In the genomic region with DNA sequence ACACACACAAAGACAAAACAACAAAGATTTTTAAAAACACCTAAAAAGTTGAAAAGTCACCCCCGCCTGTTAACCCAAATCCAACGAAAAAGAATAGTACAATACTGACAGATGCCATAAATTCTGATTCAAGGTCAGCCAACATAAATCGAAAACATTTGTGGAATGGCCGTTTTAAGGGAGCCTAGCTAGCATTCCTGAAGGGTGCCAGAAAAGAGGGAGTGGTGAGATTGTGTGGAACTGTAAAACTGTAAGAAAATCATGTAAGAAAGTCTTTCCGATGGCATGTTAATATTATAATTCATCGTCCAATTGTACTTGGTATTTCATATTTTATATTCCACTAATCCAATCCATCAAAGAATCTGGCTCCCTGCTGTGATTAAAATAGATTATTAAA, we compare ENCODE assay signal across 22 cellular contexts.
DNase-seq lines count a peak whose midpoint lies in the region; ATAC-seq and TF ChIP-seq lines count a peak whose summit lies in the region.
"Had no signal": no experiment of that assay in that cellular context is flagged by ENCODE, and none has a peak within 500 bp of the region (broad histone marks: within the 10 kb centered on the region; RNA-seq: fewer than 3 reads in every experiment).

No MANE protein-coding gene starts in this region.

- no peak for ATAC-seq in HG02885 (IDR thresholded peaks at IDR 0.05; ENCODE audit: poor library complexity, unreplicated experiment)
- ATAC-seq: GM12878, PC-3 had no signal

- no peak overlapping the region for H3K27ac Mint-ChIP-seq in type B pancreatic cell
- H3K27ac Mint-ChIP-seq: CD4-positive, alpha-beta T cell had no signal

- TF ChIP-seq CTCF in retinal pigment epithelial cell (conservative IDR thresholded peaks at IDR 0.05; ENCODE audit: low read depth, low read length) (no peak), type B pancreatic cell (conservative IDR thresholded peaks at IDR 0.05) (no peak)

- DNase-seq in AG20443 (ENCODE audit: low spot score) (peak; percentile 21), amniotic epithelial cell (ENCODE audit: low read depth) (peak; percentile 18), left kidney (ENCODE audit: low read depth, low spot score) (peak; percentile 34), retinal pigment epithelial cell (ENCODE audit: low read depth) (peak; percentile 73), NCI-H1694 (lab: John Stamatoyannopoulos, UW) (no peak), type B pancreatic cell (ENCODE audit: extremely low spot score, unreplicated experiment) (no peak), GDM1 (lab: John Stamatoyannopoulos, UW) (no peak)
- DNase-seq: AML-193; CD4-positive, alpha-beta T cell; NCI-H1048; NCI-H1436; NCI-H187 treated with DMSO at 0.1 percent for 48 hours; NCI-H2107; NCI-H446; NCI-H526; NCI-H82; NK-92 treated with Interleukin-12 subunit alpha and Interleukin-12 subunit beta, amount 100 ng/mL, for 24 hours; PC-3; SK-N-SH had no signal

- no peak overlapping the region for H3K4me3 ChIP-seq in retinal pigment epithelial cell (ENCODE audit: low read length)
- H3K4me3 ChIP-seq: BLaER1 treated with 17β-estradiol and CSF1 and Interleukin-3, amounts not matched to agents 10 nM and 100 nM; GM12878 had no signal

- no peaks in the 10 kb centered on the region for H3K4me1 Mint-ChIP-seq in type B pancreatic cell (ENCODE audit: unreplicated experiment)

- H3K27me3 Mint-ChIP-seq in type B pancreatic cell, result no peaks in the 10 kb centered on the region
- H3K27me3 Mint-ChIP-seq: CD4-positive, alpha-beta T cell had no signal

- no peaks in the 10 kb centered on the region for H3K36me3 Mint-ChIP-seq in type B pancreatic cell

- no peak overlapping the region for H3K4me3 Mint-ChIP-seq in type B pancreatic cell
- H3K4me3 Mint-ChIP-seq: CD4-positive, alpha-beta T cell had no signal

- no peaks in the 10 kb centered on the region for H3K9me3 Mint-ChIP-seq in type B pancreatic cell
- H3K9me3 Mint-ChIP-seq: CD4-positive, alpha-beta T cell had no signal

Comparison
In these comparisons a context has a peak if more than half of its experiments do, and no peak if none do; other contexts are left out.
1. DNase-seq: peak in AG20443 (single experiment), amniotic epithelial cell (single experiment), left kidney (single experiment) and retinal pigment epithelial cell (single experiment); none in NCI-H1694 (single experiment), type B pancreatic cell (single experiment) and GDM1 (single experiment).